ENCODE assay signal across 10 cellular contexts in genomic region chr17:21211825-21212479, GRCh38.
DNase-seq lines count a peak whose midpoint lies in the region; ATAC-seq and TF ChIP-seq lines count a peak whose summit lies in the region.
"Had no signal": no experiment of that assay in that cellular context is flagged by ENCODE, and none has a peak within 500 bp of the region (broad histone marks: within the 10 kb centered on the region; RNA-seq: fewer than 3 reads in every experiment).

No MANE protein-coding gene starts in this region.

- no peaks in the 10 kb centered on the region for H3K27me3 Mint-ChIP-seq in effector memory CD8-positive, alpha-beta T cell

- H3K4me1 ChIP-seq in DND-41 (ENCODE audit: insufficient read depth, low read length) (peaks cover 47% of the 10 kb centered on the region), MM.1S (ENCODE audit: low read length) (peaks cover 15% of the 10 kb centered on the region), neuron (ENCODE audit: insufficient read depth, low read length) (peaks cover 29% of the 10 kb centered on the region)

- H3K9me3 Mint-ChIP-seq in effector memory CD8-positive, alpha-beta T cell = no peaks in the 10 kb centered on the region

- TF ChIP-seq CTCF in DND-41 (IDR thresholded peaks at IDR 0.05; ENCODE audit: borderline replicate concordance, extremely low read depth, low read length, poor library complexity, severe bottlenecking) = no peak
- TF ChIP-seq CTCF in MM.1S (IDR thresholded peaks at IDR 0.05; ENCODE audit: low read length) = no peak

- H3K36me3 Mint-ChIP-seq in effector memory CD8-positive, alpha-beta T cell (ENCODE audit: insufficient read depth) = peaks cover 7% of the 10 kb centered on the region

- H4K20me1 ChIP-seq in DND-41 (ENCODE audit: insufficient read depth, low read length) = peaks cover 62% of the 10 kb centered on the region
- peaks cover 36% of the 10 kb centered on the region for H4K20me1 ChIP-seq in MM.1S (ENCODE audit: insufficient read depth, low read length)

- POLR2A ChIA-PET in HEK293T (lab: Yijun Ruan, JAX) = interaction anchor here (1.8 kb wide), 1 partner anchor 113 kb away, joined by 9 read pairs; no protein-coding TSS in a partner anchor

- no peak for DNase-seq in DND-41
- no peak for DNase-seq in MM.1S
- DNase-seq in effector memory CD8-positive, alpha-beta T cell = no peak
- no peak for DNase-seq in HEK293T (ENCODE audit: extremely low spot score)
- no peak for DNase-seq in NAMALWA (ENCODE audit: low spot score)
- DNase-seq in NCI-H1092 (lab: John Stamatoyannopoulos, UW) = no peak
- DNase-seq: amygdala, hippocampal formation had no signal

- no peak overlapping the region for H2AFZ ChIP-seq in DND-41 (ENCODE audit: low read depth, low read length)
- no peak overlapping the region for H2AFZ ChIP-seq in MM.1S (ENCODE audit: low read length)
- no peak overlapping the region for H2AFZ ChIP-seq in neuron (ENCODE audit: low read depth, low read length)

- H3K27ac Mint-ChIP-seq in effector memory CD8-positive, alpha-beta T cell = peak overlapping the region; percentile 93 to 94

- no peaks in the 10 kb centered on the region for H3K9me3 ChIP-seq in DND-41 (ENCODE audit: insufficient read depth, low read length, severe bottlenecking)
- no peaks in the 10 kb centered on the region for H3K9me3 ChIP-seq in MM.1S (replicated peaks; ENCODE audit: insufficient read depth, low read length)
- H3K9me3 ChIP-seq in neuron (ENCODE audit: low read length) = no peaks in the 10 kb centered on the region

- CTCF ChIA-PET in HEK293T (lab: Yijun Ruan, JAX) = interaction anchor here (1.9 kb wide), 1 partner anchor 28 kb away, joined by 5 read pairs; no protein-coding TSS in a partner anchor

- H3K27ac ChIP-seq in DND-41 (ENCODE audit: low read length) (no peak overlapping the region; the same call in 1 of the 2 replicates), MM.1S (ENCODE audit: low read length) (no peak overlapping the region)

- peak overlapping the region; percentile 86 for H3K4me2 ChIP-seq in DND-41 (ENCODE audit: insufficient read depth, low read length)
- H3K4me2 ChIP-seq in MM.1S (ENCODE audit: low read depth, low read length) = peak overlapping the region; percentile 85; the same call in 1 of the 2 replicates

- peaks cover 55% of the 10 kb centered on the region for H3K36me3 ChIP-seq in DND-41 (ENCODE audit: insufficient read depth, low read length)
- 0 out of 2 replicates have a peak, but pooled peaks cover 3% of the 10 kb centered on the region for H3K36me3 ChIP-seq in MM.1S (replicated peaks; ENCODE audit: insufficient read depth, low read length)
- H3K36me3 ChIP-seq in neuron (ENCODE audit: insufficient read depth, low read length) = peaks cover 28% of the 10 kb centered on the region

- peak overlapping the region in 1 of 2 experiments; percentile 88; a peak in 3 of 4 replicates for H3K4me3 ChIP-seq in DND-41 (ENCODE audit: low read depth in 1 of 2, low read length in 2 of 2)
- H3K4me3 ChIP-seq in MM.1S (ENCODE audit: low read length) = peak overlapping the region; percentile 79; the same call in 1 of the 2 replicates
- H3K4me3 ChIP-seq in neuron (ENCODE audit: low read length) = peak overlapping the region; percentile 65

- H3K4me1 Mint-ChIP-seq in effector memory CD8-positive, alpha-beta T cell (ENCODE audit: low read depth in 2 of 2) = peaks cover 30 to 33% of the 10 kb centered on the region in 2 donors

- no peak for ATAC-seq in DND-41 (ENCODE audit: insufficient read depth, low read depth)
- no peak for ATAC-seq in effector memory CD8-positive, alpha-beta T cell (replicated peaks)
- no peak for ATAC-seq in GM18870 (IDR thresholded peaks at IDR 0.05; ENCODE audit: unreplicated experiment)

- H3K9ac ChIP-seq in DND-41 (ENCODE audit: low read depth, low read length) (peak overlapping the region; percentile 98; the same call in 1 of the 2 replicates), MM.1S (ENCODE audit: low read length) (no peak overlapping the region)

- H3K4me3 Mint-ChIP-seq in effector memory CD8-positive, alpha-beta T cell = peak overlapping the region; percentile 31 to 87

- H3K9me2 ChIP-seq in MM.1S (replicated peaks; ENCODE audit: insufficient read depth, low read length) = no peaks in the 10 kb centered on the region

- H3K79me2 ChIP-seq in DND-41 (ENCODE audit: insufficient read depth, low read length) = peaks cover 93% of the 10 kb centered on the region
- H3K79me2 ChIP-seq in MM.1S (ENCODE audit: low read length) = peaks cover 89% of the 10 kb centered on the region

- H3F3A ChIP-seq in MM.1S (ENCODE audit: insufficient read depth, low read length) = peaks cover 6% of the 10 kb centered on the region; the same call in 1 of the 2 replicates

- no peaks in the 10 kb centered on the region for H3K27me3 ChIP-seq in DND-41 (ENCODE audit: insufficient read depth, low read length, poor library complexity)
- H3K27me3 ChIP-seq in MM.1S (replicated peaks; ENCODE audit: insufficient read depth, low read length) = no peaks in the 10 kb centered on the region
- H3K27me3 ChIP-seq in neuron (ENCODE audit: insufficient read depth, low read length) = no peaks in the 10 kb centered on the region

TF ChIP-seq in HEK293T, 16 proteins besides CTCF, POLR2A, EP300 and RAD21:
- TF ChIP-seq TARDBP (IDR thresholded peaks at IDR 0.05) = no peak
- no peak for TF ChIP-seq CTBP1 (IDR thresholded peaks at IDR 0.05; ENCODE audit: borderline replicate concordance)
- no peak for TF ChIP-seq FOXA1 (IDR thresholded peaks at IDR 0.05)
- no peak for TF ChIP-seq ELF4 (IDR thresholded peaks at IDR 0.05)
- no peak for TF ChIP-seq NFRKB (IDR thresholded peaks at IDR 0.05)
